In the genomic region with DNA sequence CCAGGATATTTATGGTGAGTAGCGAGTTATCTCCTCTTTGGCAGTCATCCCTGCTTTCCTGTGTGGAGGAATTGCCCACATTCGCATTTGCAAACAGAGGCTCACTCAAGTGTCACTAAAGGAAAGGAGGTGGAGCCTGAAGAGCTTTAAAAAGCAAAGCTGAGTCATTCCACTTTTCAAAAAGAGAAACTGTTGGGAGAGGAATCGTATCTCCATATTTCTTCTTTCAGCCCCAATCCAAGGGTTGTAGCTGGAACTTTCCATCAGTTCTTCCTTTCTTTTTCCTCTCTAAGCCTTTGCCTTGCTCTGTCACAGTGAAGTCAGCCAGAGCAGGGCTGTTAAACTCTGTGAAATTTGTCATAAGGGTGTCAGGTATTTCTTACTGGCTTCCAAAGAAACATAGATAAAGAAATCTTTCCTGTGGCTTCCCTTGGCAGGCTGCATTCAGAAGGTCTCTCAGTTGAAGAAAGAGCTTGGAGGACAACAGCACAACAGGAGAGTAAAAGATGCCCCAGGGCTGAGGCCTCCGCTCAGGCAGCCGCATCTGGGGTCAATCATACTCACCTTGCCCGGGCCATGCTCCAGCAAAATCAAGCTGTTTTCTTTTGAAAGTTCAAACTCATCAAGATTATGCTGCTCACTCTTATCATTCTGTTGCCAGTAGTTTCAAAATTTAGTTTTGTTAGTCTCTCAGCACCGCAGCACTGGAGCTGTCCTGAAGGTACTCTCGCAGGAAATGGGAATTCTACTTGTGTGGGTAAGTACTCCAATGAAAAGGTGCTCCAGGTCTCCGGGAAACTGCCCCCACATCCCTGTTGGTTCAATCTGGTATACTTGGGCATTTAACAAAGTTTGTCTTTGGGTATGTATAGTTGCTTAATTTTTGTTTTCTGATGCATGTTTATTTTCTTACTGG, we compare ENCODE assay signal across 9 cellular contexts. TPM values are rescaled to one million over a fixed set of nuclear protein-coding genes. Genes with fewer than 3 reads are reported as not detected.
DNase-seq lines count a peak whose midpoint lies in the region; ATAC-seq and TF ChIP-seq lines count a peak whose summit lies in the region.
"Had no signal": no experiment of that assay in that cellular context is flagged by ENCODE, and none has a peak within 500 bp of the region (broad histone marks: within the 10 kb centered on the region; RNA-seq: fewer than 3 reads in every experiment).

EGF (plus strand) TSS at position 178 of the 916 bp plus-strand sequence; CDS start at position 631, 453 bp downstream.

- no peak within 1 kb of the TSS for H3K4me3 Mint-ChIP-seq in Caco-2 (ENCODE audit: unreplicated experiment)

- H3K9me3 Mint-ChIP-seq in Caco-2 (ENCODE audit: unreplicated experiment), result no peaks in the 10 kb centered on the region

- intact Hi-C loops in Caco-2 (cut with micrococcal nuclease; ENCODE audit: unreplicated experiment), result no loop called here

- peak within 1 kb of the TSS in 1 of 2 donors; percentile 8 for H3K9ac ChIP-seq in mucosa of rectum (ENCODE audit: low read depth in 1 of 2, low read length in 2 of 2)

- no peaks in the 10 kb centered on the region for H3K9me3 ChIP-seq in Caco-2
- no peaks in the 10 kb centered on the region for H3K9me3 ChIP-seq in mucosa of rectum (ENCODE audit: control insufficient read depth in 2 of 2, low read length in 2 of 2)

- H3K36me3 ChIP-seq in Caco-2 (ENCODE audit: control insufficient read depth, insufficient read depth, low read length), result no peaks in the 10 kb centered on the region
- no peaks in the 10 kb centered on the region for H3K36me3 ChIP-seq in mucosa of rectum (ENCODE audit: control insufficient read depth in 2 of 2, insufficient read depth in 2 of 2, low read length in 2 of 2)

- H3K4me1 Mint-ChIP-seq in Caco-2 (ENCODE audit: low read depth, unreplicated experiment), result peaks cover 8% of the 10 kb centered on the region

- POLR2A ChIA-PET in Caco-2 (lab: Charles Lee), result no interaction called here

- no peaks in the 10 kb centered on the region for H3K27me3 Mint-ChIP-seq in Caco-2 (ENCODE audit: insufficient read depth, unreplicated experiment)

- ATAC-seq in GM21381 (IDR thresholded peaks at IDR 0.05; ENCODE audit: unreplicated experiment) (no peak), HG03175 (IDR thresholded peaks at IDR 0.05; ENCODE audit: unreplicated experiment) (no peak)

- DNase-seq in Caco-2 (no peak), M059J (ENCODE audit: low read depth) (peak; percentile 79), epithelial cell of esophagus (ENCODE audit: low read depth) (peak; percentile 43), erythroblast (lab: John Stamatoyannopoulos, UW) (no peak), NCI-H2081 (lab: John Stamatoyannopoulos, UW) (no peak)
- DNase-seq: activated CD4-positive, CD25-positive, alpha-beta regulatory T cell had no signal

- no peaks in the 10 kb centered on the region for H3K36me3 Mint-ChIP-seq in Caco-2 (ENCODE audit: insufficient read depth, unreplicated experiment)

- H3K4me3 ChIP-seq in Caco-2 (ENCODE audit: low read depth, low read length) (no peak within 1 kb of the TSS), epithelial cell of esophagus (ENCODE audit: low read length) (no peak within 1 kb of the TSS), mucosa of rectum (ENCODE audit: low read length in 2 of 2) (peak within 1 kb of the TSS; percentile 17 to 49)

- TF ChIP-seq POLR2A in erythroblast (IDR thresholded peaks at IDR 0.05; ENCODE audit: low read length), result no peak

- peak within 1 kb of the TSS; percentile 29 for H3K27ac Mint-ChIP-seq in Caco-2 (ENCODE audit: unreplicated experiment)

- TF ChIP-seq CTCF in Caco-2 (IDR thresholded peaks at IDR 0.05; ENCODE audit: insufficient read depth in 1 of 2, low read depth in 1 of 2, low read length in 1 of 2, severe bottlenecking in 1 of 2, unreplicated experiment in 1 of 2) (no peak), epithelial cell of esophagus (IDR thresholded peaks at IDR 0.05; ENCODE audit: insufficient read depth, low read depth, low read length, missing control alignments) (no peak)

- H3K27ac ChIP-seq in mucosa of rectum (ENCODE audit: low read depth in 2 of 2, low read length in 2 of 2), result no peak within 1 kb of the TSS

- H3K4me1 ChIP-seq in Caco-2 (peaks cover 6% of the 10 kb centered on the region; the same call in 1 of the 2 replicates), mucosa of rectum (ENCODE audit: control insufficient read depth in 2 of 2, insufficient read depth in 2 of 2, low read length in 2 of 2) (peaks cover 5 to 8% of the 10 kb centered on the region in 2 donors)

- no TSS peak for BruUV-seq in Caco-2 (replicated peaks; lab: Mats Ljungman, UMichigan)

- H3K27me3 ChIP-seq in Caco-2 (replicated peaks; ENCODE audit: control insufficient read depth, insufficient read depth, low read length), result no peaks in the 10 kb centered on the region
- H3K27me3 ChIP-seq in mucosa of rectum (ENCODE audit: control insufficient read depth in 2 of 2, insufficient read depth in 2 of 2, low read length in 2 of 2), result no peaks in the 10 kb centered on the region

- CTCF ChIA-PET in Caco-2 (lab: Charles Lee), result no interaction called here

RNA-seq across cellular contexts. Expression of gene EGF, which starts in this region (rescaled TPM):
- 0.25 and 0.37 TPM in 2 replicates for total RNA-seq in Caco-2 (2022)
- total RNA-seq in M059J (2014; rRNA removed; shearing (Covaris generic)), result 4.9 TPM in 2 replicates

Comparison
In these comparisons a context has a peak if more than half of its experiments do, and no peak if none do; other contexts are left out.
1. DNase-seq: peak in M059J (single experiment) and epithelial cell of esophagus (single experiment); none in Caco-2 (0 of 2), erythroblast (0 of 2) and NCI-H2081 (0 of 2).
2. H3K4me3 ChIP-seq: peak in mucosa of rectum (2 of 2); none in Caco-2 (single experiment) and epithelial cell of esophagus (single experiment).